ENCODE assay signal across 21 cellular contexts in the genomic region with DNA sequence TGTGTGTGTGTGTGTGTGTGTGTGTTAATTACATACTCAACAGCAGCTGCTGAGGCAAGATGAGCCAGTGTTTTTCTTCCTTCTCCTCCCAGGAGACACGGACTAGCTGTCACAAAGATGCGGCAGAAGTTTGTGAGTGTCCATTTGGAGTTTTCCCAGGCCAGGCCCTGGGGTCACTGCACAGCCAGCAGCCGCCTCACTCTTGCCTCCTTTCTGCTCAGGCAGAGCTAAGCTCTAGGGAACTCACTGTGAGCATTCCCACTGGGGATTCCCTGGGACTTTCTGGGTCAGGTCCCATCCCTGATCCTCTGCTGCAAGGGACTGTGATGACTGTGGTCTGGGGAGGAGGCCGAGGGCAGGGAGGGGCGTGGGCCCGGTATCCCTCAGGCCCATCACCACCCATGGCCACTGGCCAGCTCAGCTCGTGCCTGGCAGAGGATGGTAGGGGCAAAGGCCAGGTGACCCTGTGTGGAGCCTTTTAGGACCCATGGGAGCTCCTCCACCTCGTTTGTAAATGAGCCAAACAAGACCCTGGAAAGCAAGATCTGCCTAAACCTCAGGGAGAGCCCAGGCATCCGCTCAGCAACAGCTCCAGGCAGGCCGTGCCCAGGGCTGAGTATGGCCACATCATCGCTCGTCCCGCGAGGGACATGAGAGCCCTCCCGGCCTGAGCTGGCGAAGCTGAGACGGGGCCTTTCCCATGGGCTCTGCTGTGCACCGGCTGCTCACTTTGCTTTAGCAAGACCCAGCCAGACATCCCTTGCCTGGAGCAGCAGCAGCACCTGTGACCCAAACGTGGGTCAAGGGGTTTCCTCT.
A peak's percentile ranks its signal among the peaks of the same experiment; 100 is the strongest.
DNase-seq lines count a peak whose midpoint lies in the region; ATAC-seq and TF ChIP-seq lines count a peak whose summit lies in the region.
"Had no signal": no experiment of that assay in that cellular context is flagged by ENCODE, and none has a peak within 500 bp of the region (broad histone marks: within the 10 kb centered on the region; RNA-seq: fewer than 3 reads in every experiment).

No MANE protein-coding gene starts in this region.

- no peak overlapping the region for H2AFZ ChIP-seq in osteoblast (ENCODE audit: low read length)

- no peak overlapping the region for H3K4me3 ChIP-seq in heart right ventricle
- no peak overlapping the region for H3K4me3 ChIP-seq in osteoblast (ENCODE audit: insufficient read depth, low read length)
- H3K4me3 ChIP-seq: heart left ventricle, upper lobe of left lung had no signal

- no peaks in the 10 kb centered on the region for H3K27me3 Mint-ChIP-seq in activated CD4-positive, alpha-beta T cell treated with anti-CD3 and anti-CD28 coated beads, Interleukin-2, amount 10 ng/mL, durations not matched to agents 24 days and 14 days
- H3K27me3 Mint-ChIP-seq: activated CD4-positive, alpha-beta T cell treated with anti-CD3 and anti-CD28 coated beads for 36 hours; activated naive CD4-positive, alpha-beta T cell treated with anti-CD3 and anti-CD28 coated beads, Interleukin-2, amount 10 ng/mL, durations not matched to agents 7 days and 5 days had no signal

- intact Hi-C loops in heart right ventricle (cut with DNase I) = no loop called here
- intact Hi-C loops in activated CD4-positive, alpha-beta T cell treated with anti-CD3 and anti-CD28 coated beads, Interleukin-2, amount 10 ng/mL, durations not matched to agents 24 days and 14 days (cut with micrococcal nuclease) = no loop called here
- intact Hi-C loops in posterior cingulate gyrus (cut with DNase I) = no loop called here

- no peaks in the 10 kb centered on the region for H3K4me1 ChIP-seq in heart right ventricle
- H3K4me1 ChIP-seq in osteoblast (ENCODE audit: insufficient read depth, low read length) = no peaks in the 10 kb centered on the region
- H3K4me1 ChIP-seq: heart left ventricle, upper lobe of left lung had no signal

- H3K36me3 Mint-ChIP-seq in activated CD4-positive, alpha-beta T cell treated with anti-CD3 and anti-CD28 coated beads, Interleukin-2, amount 10 ng/mL, durations not matched to agents 24 days and 14 days (ENCODE audit: low read depth) = no peaks in the 10 kb centered on the region
- H3K36me3 Mint-ChIP-seq: activated naive CD4-positive, alpha-beta T cell treated with anti-CD3 and anti-CD28 coated beads, Interleukin-2, amount 10 ng/mL, durations not matched to agents 7 days and 5 days had no signal

- no peaks in the 10 kb centered on the region for H3K9me3 Mint-ChIP-seq in activated CD4-positive, alpha-beta T cell treated with anti-CD3 and anti-CD28 coated beads, Interleukin-2, amount 10 ng/mL, durations not matched to agents 24 days and 14 days
- H3K9me3 Mint-ChIP-seq: activated naive CD4-positive, alpha-beta T cell treated with anti-CD3 and anti-CD28 coated beads, Interleukin-2, amount 10 ng/mL, durations not matched to agents 7 days and 5 days had no signal

- ATAC-seq in heart right ventricle = peak in 5 of 8 donors; percentile 27 to 73 (median 36)
- ATAC-seq: activated CD4-positive, alpha-beta T cell treated with anti-CD3 and anti-CD28 coated beads for 36 hours; left colon had no signal

- H3K79me2 ChIP-seq in osteoblast (ENCODE audit: insufficient read depth, low read length) = no peaks in the 10 kb centered on the region

- DNase-seq in Daoy (ENCODE audit: low read depth) (peak; percentile 4), GM13976 (ENCODE audit: low spot score) (peak; percentile 26), heart right ventricle (peak in 1 of 2 donors; percentile 36), osteoblast (ENCODE audit: insufficient read length, low spot score, missing footprints) (peak; percentile 72), NCI-H774 (lab: John Stamatoyannopoulos, UW) (no peak), posterior cingulate gyrus (no peak)
- DNase-seq in activated CD4-positive, alpha-beta T cell treated with anti-CD3 and anti-CD28 coated beads, Interleukin-2, amount 10 ng/mL, durations not matched to agents 24 days and 14 days = no peak
- DNase-seq: activated CD4-positive, alpha-beta T cell treated with anti-CD3 and anti-CD28 coated beads for 36 hours; activated naive CD4-positive, alpha-beta T cell treated with anti-CD3 and anti-CD28 coated beads, Interleukin-2, amount 10 ng/mL, durations not matched to agents 7 days and 5 days; brain microvascular endothelial cell; Calu3; effector memory CD4-positive, alpha-beta T cell; erythroblast; HFFc6; KG1; left colon; mesendoderm; stimulated activated CD4-positive, alpha-beta T cell treated with anti-CD3 and anti-CD28 coated beads, Interleukin-2, amount 100 ng/mL, for 48 hours had no signal

- no peak overlapping the region for H3K4me2 ChIP-seq in osteoblast (ENCODE audit: insufficient read depth, low read length)

- H3K27me3 ChIP-seq in heart right ventricle (no peaks in the 10 kb centered on the region), osteoblast (ENCODE audit: insufficient read depth, low read length) (peaks cover 9% of the 10 kb centered on the region)
- H3K27me3 ChIP-seq: brain microvascular endothelial cell, heart left ventricle, upper lobe of left lung had no signal

- no peak overlapping the region for H3K4me3 Mint-ChIP-seq in activated CD4-positive, alpha-beta T cell treated with anti-CD3 and anti-CD28 coated beads, Interleukin-2, amount 10 ng/mL, durations not matched to agents 24 days and 14 days
- H3K4me3 Mint-ChIP-seq: activated CD4-positive, alpha-beta T cell treated with anti-CD3 and anti-CD28 coated beads for 36 hours; activated naive CD4-positive, alpha-beta T cell treated with anti-CD3 and anti-CD28 coated beads, Interleukin-2, amount 10 ng/mL, durations not matched to agents 7 days and 5 days; HFFc6 had no signal

- H3K36me3 ChIP-seq in heart right ventricle (no peaks in the 10 kb centered on the region), osteoblast (ENCODE audit: insufficient read depth, low read length) (no peaks in the 10 kb centered on the region)
- H3K36me3 ChIP-seq: brain microvascular endothelial cell, heart left ventricle, upper lobe of left lung had no signal

- H3K4me1 Mint-ChIP-seq in activated CD4-positive, alpha-beta T cell treated with anti-CD3 and anti-CD28 coated beads, Interleukin-2, amount 10 ng/mL, durations not matched to agents 24 days and 14 days = peaks cover 3% of the 10 kb centered on the region
- H3K4me1 Mint-ChIP-seq: activated CD4-positive, alpha-beta T cell treated with anti-CD3 and anti-CD28 coated beads for 36 hours had no signal

- TF ChIP-seq CTCF in GM13976 (IDR thresholded peaks at IDR 0.05; ENCODE audit: borderline replicate concordance, control extremely low read depth, extremely low read depth, insufficient read depth, missing control alignments) (no peak), heart right ventricle (IDR thresholded peaks at IDR 0.05) (no peak), osteoblast (IDR thresholded peaks at IDR 0.05; ENCODE audit: extremely low read depth, low read depth, low read length) (no peak)

- H4K20me1 ChIP-seq in osteoblast (ENCODE audit: insufficient read depth, low read length) = no peaks in the 10 kb centered on the region

- H3K27ac Mint-ChIP-seq in activated CD4-positive, alpha-beta T cell treated with anti-CD3 and anti-CD28 coated beads, Interleukin-2, amount 10 ng/mL, durations not matched to agents 24 days and 14 days = no peak overlapping the region
- H3K27ac Mint-ChIP-seq: activated CD4-positive, alpha-beta T cell treated with anti-CD3 and anti-CD28 coated beads for 36 hours; activated naive CD4-positive, alpha-beta T cell treated with anti-CD3 and anti-CD28 coated beads, Interleukin-2, amount 10 ng/mL, durations not matched to agents 7 days and 5 days; HFFc6 had no signal

- H3K27ac ChIP-seq in heart right ventricle = no peak overlapping the region
- no peak overlapping the region for H3K27ac ChIP-seq in osteoblast (ENCODE audit: low read depth, low read length)
- H3K27ac ChIP-seq: brain microvascular endothelial cell, C4-2B, heart left ventricle, upper lobe of left lung had no signal

- WGBS in heart right ventricle, 2 donors = 73 to 75% methylated on average over 19 of the region's 19 CpGs

- in situ Hi-C loops in GM13976 (cut with MboI; ENCODE audit: low sequenced_read_pairs, unreplicated experiment) = no loop called here

- H3K9me3 ChIP-seq in heart right ventricle (no peaks in the 10 kb centered on the region), osteoblast (ENCODE audit: low read depth, low read length) (no peaks in the 10 kb centered on the region)
- H3K9me3 ChIP-seq: heart left ventricle, upper lobe of left lung had no signal

Comparison
In these comparisons a context has a peak if more than half of its experiments do, and no peak if none do; other contexts are left out.
1. DNase-seq: peak in Daoy (single experiment), GM13976 (single experiment) and osteoblast (single experiment); none in NCI-H774 (single experiment), activated CD4-positive, alpha-beta T cell treated with anti-CD3 and anti-CD28 coated beads, Interleukin-2, amount 10 ng/mL, durations not matched to agents 24 days and 14 days (single experiment) and posterior cingulate gyrus (0 of 10).